ENCODE assay signal across 10 cellular contexts in the genomic region with DNA sequence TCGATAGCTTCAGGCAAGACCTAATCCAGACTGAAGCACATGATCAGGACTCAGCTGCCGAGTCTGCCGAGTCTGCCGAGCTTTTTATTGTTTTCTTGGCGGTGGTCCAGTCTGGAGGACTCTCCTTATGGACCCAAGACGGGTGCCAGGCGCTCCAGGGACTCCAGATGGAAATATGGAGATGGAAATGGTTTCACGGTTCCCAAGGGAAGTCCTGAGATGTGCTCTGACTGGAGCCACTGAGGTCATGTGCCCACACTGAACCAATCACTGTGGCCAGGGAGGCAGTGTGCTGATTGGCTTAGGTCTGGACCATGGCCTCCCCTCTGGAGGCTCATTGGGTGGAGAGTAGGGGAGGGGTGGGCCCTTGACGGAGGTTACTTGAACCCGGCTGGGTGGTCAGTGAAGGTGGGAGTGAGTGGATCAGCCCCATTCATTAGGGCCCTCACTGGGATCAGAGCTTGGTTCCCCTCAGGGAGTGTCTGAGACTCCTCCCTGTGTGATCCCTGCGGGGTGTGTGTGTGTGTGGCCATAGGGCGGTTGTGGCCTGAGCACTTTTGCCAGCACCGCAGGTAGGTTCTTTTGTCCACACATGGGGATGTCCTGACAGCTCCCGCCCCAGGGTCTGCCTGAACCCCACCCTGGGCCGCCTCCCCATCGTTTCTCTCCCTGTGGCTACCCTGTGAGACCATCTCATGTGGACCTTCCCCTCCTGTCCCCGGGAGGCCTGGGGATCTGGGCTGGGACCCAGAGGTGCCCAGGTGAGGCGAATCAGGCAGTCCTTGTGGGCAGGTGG. TPM values are rescaled to one million over a fixed set of nuclear protein-coding genes. Genes with fewer than 3 reads are reported as not detected.
A peak's percentile ranks its signal among the peaks of the same experiment; 100 is the strongest.
DNase-seq lines count a peak whose midpoint lies in the region; ATAC-seq and FAIRE-seq lines count a peak whose summit lies in the region.
"Had no signal": no experiment of that assay in that cellular context is flagged by ENCODE, and none has a peak within 500 bp of the region (broad histone marks: within the 10 kb centered on the region; RNA-seq: fewer than 3 reads in every experiment).

No MANE protein-coding gene starts in this region.

- POLR2A ChIA-PET in activated CD4-positive, alpha-beta T cell treated with anti-CD3 and anti-CD28 coated beads, Interleukin-2, amount 10 ng/mL, durations not matched to agents 7 days and 5 days (lab: Charles Lee) = no interaction called here

- DNase-seq in NCI-H345 (lab: John Stamatoyannopoulos, UW) (peak; percentile 20), NCI-H345 treated with DMSO at 0.1 percent for 48 hours (lab: John Stamatoyannopoulos, UW; ENCODE audit: unreplicated experiment) (no peak), NCI-H2227 (lab: John Stamatoyannopoulos, UW; ENCODE audit: unreplicated experiment) (peak; percentile 97), cerebellar cortex (ENCODE audit: low spot score) (peak; percentile 100), sciatic nerve (ENCODE audit: low spot score) (no peak), RCC 7860 (ENCODE audit: low spot score) (no peak), Kasumi-1 (lab: John Stamatoyannopoulos, UW) (no peak)
- no peak for DNase-seq in activated CD4-positive, alpha-beta T cell treated with anti-CD3 and anti-CD28 coated beads, Interleukin-2, amount 10 ng/mL, durations not matched to agents 7 days and 5 days

- H3K4me3 Mint-ChIP-seq in activated CD4-positive, alpha-beta T cell treated with anti-CD3 and anti-CD28 coated beads, Interleukin-2, amount 10 ng/mL, durations not matched to agents 7 days and 5 days = no peak overlapping the region
- H3K4me3 Mint-ChIP-seq: T-helper 1 cell treated with Interleukin-12 subunit alpha and Interleukin-12 subunit beta and Interleukin-4 antibody, amounts not matched to agents 30 μg/mL and 1 μg/mL, for 36 hours had no signal

- H3K4me1 Mint-ChIP-seq in activated CD4-positive, alpha-beta T cell treated with anti-CD3 and anti-CD28 coated beads, Interleukin-2, amount 10 ng/mL, durations not matched to agents 7 days and 5 days = no peaks in the 10 kb centered on the region

- peak; percentile 36 for ATAC-seq in sciatic nerve

- H3K27me3 Mint-ChIP-seq in activated CD4-positive, alpha-beta T cell treated with anti-CD3 and anti-CD28 coated beads, Interleukin-2, amount 10 ng/mL, durations not matched to agents 7 days and 5 days = no peaks in the 10 kb centered on the region

- H3K27ac Mint-ChIP-seq in activated CD4-positive, alpha-beta T cell treated with anti-CD3 and anti-CD28 coated beads, Interleukin-2, amount 10 ng/mL, durations not matched to agents 7 days and 5 days = no peak overlapping the region
- H3K27ac Mint-ChIP-seq: T-helper 1 cell treated with Interleukin-12 subunit alpha and Interleukin-12 subunit beta and Interleukin-4 antibody, amounts not matched to agents 30 μg/mL and 1 μg/mL, for 36 hours had no signal

- H3K36me3 Mint-ChIP-seq in activated CD4-positive, alpha-beta T cell treated with anti-CD3 and anti-CD28 coated beads, Interleukin-2, amount 10 ng/mL, durations not matched to agents 7 days and 5 days (ENCODE audit: low read depth) = peaks cover 12% of the 10 kb centered on the region

- no peaks in the 10 kb centered on the region for H3K9me3 Mint-ChIP-seq in activated CD4-positive, alpha-beta T cell treated with anti-CD3 and anti-CD28 coated beads, Interleukin-2, amount 10 ng/mL, durations not matched to agents 7 days and 5 days
- H3K9me3 Mint-ChIP-seq: T-helper 1 cell treated with Interleukin-12 subunit alpha and Interleukin-12 subunit beta and Interleukin-4 antibody, amounts not matched to agents 30 μg/mL and 1 μg/mL, for 36 hours had no signal

- CTCF ChIA-PET in activated CD4-positive, alpha-beta T cell treated with anti-CD3 and anti-CD28 coated beads, Interleukin-2, amount 10 ng/mL, durations not matched to agents 7 days and 5 days (lab: Charles Lee) = no interaction called here

- no peak for FAIRE-seq in RCC 7860 (lab: Jason Lieb, UNC)
- FAIRE-seq: A204.1 had no signal

- intact Hi-C loops in sciatic nerve (cut with DNase I) = no loop called here

RNA-seq across cellular contexts. Expression of a gene that starts 14.0 kb away (rescaled TPM):
- 23.8 TPM for total RNA-seq in sciatic nerve
- 10 to 100 TPM; 31.0 to 43.0 TPM for total RNA-seq in activated CD4-positive, alpha-beta T cell treated with anti-CD3 and anti-CD28 coated beads, Interleukin-2, amount 10 ng/mL, durations not matched to agents 7 days and 5 days

RNA-seq across cellular contexts. Expression of a gene that starts 33.0 kb away (rescaled TPM):
- 12.9 TPM for total RNA-seq in sciatic nerve
- total RNA-seq in activated CD4-positive, alpha-beta T cell treated with anti-CD3 and anti-CD28 coated beads, Interleukin-2, amount 10 ng/mL, durations not matched to agents 7 days and 5 days = 100 to 1,000 TPM; 103 to 127 TPM

RNA-seq across cellular contexts. Expression of a gene that starts 55.1 kb away (rescaled TPM):
- total RNA-seq in sciatic nerve = 143 TPM
- total RNA-seq in activated CD4-positive, alpha-beta T cell treated with anti-CD3 and anti-CD28 coated beads, Interleukin-2, amount 10 ng/mL, durations not matched to agents 7 days and 5 days = 100 to 1,000 TPM in 1 of 2 experiments, 10 to 100 TPM in 1; 97.4 to 106 TPM

RNA-seq across cellular contexts. Expression of a gene that starts 55.6 kb away (rescaled TPM):
- total RNA-seq in sciatic nerve = 149 TPM
- total RNA-seq in activated CD4-positive, alpha-beta T cell treated with anti-CD3 and anti-CD28 coated beads, Interleukin-2, amount 10 ng/mL, durations not matched to agents 7 days and 5 days = 100 to 1,000 TPM; 160 to 171 TPM

Comparison
In these comparisons a context has a peak if more than half of its experiments do, and no peak if none do; other contexts are left out.
1. DNase-seq: peak in NCI-H345 (single experiment), NCI-H2227 (single experiment) and cerebellar cortex (single experiment); none in NCI-H345 treated with DMSO at 0.1 percent for 48 hours (single experiment), sciatic nerve (single experiment), activated CD4-positive, alpha-beta T cell treated with anti-CD3 and anti-CD28 coated beads, Interleukin-2, amount 10 ng/mL, durations not matched to agents 7 days and 5 days (single experiment), RCC 7860 (single experiment) and Kasumi-1 (0 of 2).